20 cellular contexts compared by ENCODE assay signal in the genomic region with DNA sequence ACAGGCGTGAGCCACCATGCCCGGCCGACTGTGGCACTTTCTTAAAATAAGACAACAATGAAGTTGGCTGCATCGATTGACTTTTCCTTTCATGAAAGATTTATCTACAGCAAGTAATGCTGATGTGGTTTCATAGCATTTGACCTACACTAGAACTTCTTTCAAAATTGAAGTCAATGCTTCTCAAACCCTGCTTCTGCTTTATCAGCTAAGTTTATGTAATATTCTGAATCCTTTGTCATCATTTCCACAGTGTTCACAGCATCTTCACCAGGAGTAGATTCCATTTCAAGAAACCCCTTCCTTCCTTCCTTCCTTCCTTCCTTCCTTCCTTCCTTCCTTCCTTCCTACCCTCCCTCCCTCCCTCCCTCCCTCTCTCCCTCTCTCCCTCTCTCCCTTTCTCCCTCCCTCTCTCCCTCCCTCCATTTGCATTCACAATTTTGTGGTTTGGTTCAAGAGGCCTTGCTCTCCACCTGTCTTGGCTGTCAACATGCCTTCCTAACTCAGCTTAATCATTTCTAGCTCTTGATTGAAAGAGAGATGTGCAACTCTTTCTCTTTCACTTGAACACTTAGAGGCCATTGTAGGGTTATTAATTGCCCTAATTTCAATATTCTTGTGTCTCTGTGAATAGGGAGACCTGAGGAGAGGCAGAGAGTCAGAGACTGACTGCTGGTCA. TPM values are rescaled to one million over a fixed set of nuclear protein-coding genes. Genes with fewer than 3 reads are reported as not detected.
DNase-seq lines count a peak whose midpoint lies in the region; ATAC-seq, FAIRE-seq and TF ChIP-seq lines count a peak whose summit lies in the region.
"Had no signal": no experiment of that assay in that cellular context is flagged by ENCODE, and none has a peak within 500 bp of the region (broad histone marks: within the 10 kb centered on the region; RNA-seq: fewer than 3 reads in every experiment).

No MANE protein-coding gene starts in this region.

- BruUV-seq in HepG2 (replicated peaks; lab: Mats Ljungman, UMichigan) = no TSS peak

- in situ Hi-C loops in HepG2 (cut with HindIII; ENCODE audit: extremely low pct_ligation_motif_present, low pct_unique_long_range_greater_than_20kb) = no loop called here

- no peaks in the 10 kb centered on the region for H3K27me3 ChIP-seq in HepG2 (ENCODE audit: control insufficient read depth in 1 of 2, insufficient read depth in 2 of 2, low read length in 2 of 2)
- H3K27me3 ChIP-seq in right lobe of liver = no peaks in the 10 kb centered on the region
- H3K27me3 ChIP-seq: neutrophil, uterus had no signal

- no peak overlapping the region for H3K27ac Mint-ChIP-seq in natural killer cell
- H3K27ac Mint-ChIP-seq in CD14-positive monocyte = peak overlapping the region in 1 of 7 donors; percentile 47
- no peak overlapping the region for H3K27ac Mint-ChIP-seq in stimulated activated naive CD8-positive, alpha-beta T cell treated with anti-CD3 and anti-CD28 coated beads, Interleukin-15, amount 100 ng/mL, for 72 hours
- H3K27ac Mint-ChIP-seq: activated CD8-positive, alpha-beta T cell treated with anti-CD3 and anti-CD28 coated beads for 36 hours; activated T-helper 2 cell treated with anti-CD3 and anti-CD28 coated beads, Interferon-gamma antibody, Interleukin-2, Interleukin-4, amounts not matched to agents 10 μg/mL and 5 μg/mL and 100 μg/mL, durations not matched to agents 14 hours and 24 hours and 36 hours had no signal

- H3K27me3 Mint-ChIP-seq in natural killer cell (ENCODE audit: low read depth in 2 of 2) (no peaks in the 10 kb centered on the region), CD14-positive monocyte (ENCODE audit: low read depth in 3 of 3) (peaks cover 0 to 2% (median 0%) of the 10 kb centered on the region in 3 donors)
- H3K27me3 Mint-ChIP-seq in stimulated activated naive CD8-positive, alpha-beta T cell treated with anti-CD3 and anti-CD28 coated beads, Interleukin-15, amount 100 ng/mL, for 72 hours = no peaks in the 10 kb centered on the region
- H3K27me3 Mint-ChIP-seq: activated CD8-positive, alpha-beta T cell treated with anti-CD3 and anti-CD28 coated beads for 36 hours had no signal

- H3K36me3 ChIP-seq in HepG2 (replicated peaks in 1 of 2; ENCODE audit: control insufficient read depth in 1 of 2, insufficient read depth in 2 of 2, low read length in 2 of 2) (no peaks in the 10 kb centered on the region), right lobe of liver (no peaks in the 10 kb centered on the region)
- H3K36me3 ChIP-seq: neutrophil, uterus had no signal

- TF ChIP-seq CTCF in HepG2 (CRISPR knock-in tag; IDR thresholded peaks at IDR 0.05) = no peak
- no peak for TF ChIP-seq CTCF in right lobe of liver (IDR thresholded peaks at IDR 0.05)
- no peak for TF ChIP-seq CTCF in natural killer cell (IDR thresholded peaks at IDR 0.05)
- TF ChIP-seq CTCF in CD14-positive monocyte (IDR thresholded peaks at IDR 0.05) = no peak

- H3K4me1 Mint-ChIP-seq in natural killer cell (peaks cover 8 to 9% of the 10 kb centered on the region in 2 donors), CD14-positive monocyte (peaks cover 17% of the 10 kb centered on the region)
- no peaks in the 10 kb centered on the region for H3K4me1 Mint-ChIP-seq in stimulated activated naive CD8-positive, alpha-beta T cell treated with anti-CD3 and anti-CD28 coated beads, Interleukin-15, amount 100 ng/mL, for 72 hours

- CTCF ChIA-PET in HepG2 (lab: Yijun Ruan, JAX; ENCODE audit: low intra/inter-chr PET ratio, low total read pairs) = no interaction called here

- POLR2A ChIA-PET in HepG2 (lab: Yijun Ruan, JAX) = no interaction called here

- H3K4me1 ChIP-seq in HepG2 (ENCODE audit: insufficient read depth, low read length) (no peaks in the 10 kb centered on the region), right lobe of liver (no peaks in the 10 kb centered on the region)
- H3K4me1 ChIP-seq: uterus had no signal

- no peak overlapping the region for H3K9ac ChIP-seq in HepG2 (ENCODE audit: insufficient read depth, low read depth, low read length)

- 40% methylated on average over 4 of the region's 4 CpGs for WGBS in HepG2 (ENCODE audit: low lambda C conversion rate)
- 56% methylated on average over 3 of the region's 4 CpGs for WGBS in right lobe of liver (ENCODE audit: insufficient coverage, low coverage, low lambda C conversion rate, missing lambda C conversion rate)

- TF ChIP-seq POLR2A in HepG2 (IDR thresholded peaks at IDR 0.05; ENCODE audit: insufficient read depth in 1 of 2, low read depth in 2 of 2, low read length in 2 of 2) (no peak), right lobe of liver (IDR thresholded peaks at IDR 0.05) (no peak)

- no peaks in the 10 kb centered on the region for H4K20me1 ChIP-seq in HepG2 (ENCODE audit: insufficient read depth, low read length)

- H3K4me2 ChIP-seq in HepG2 (ENCODE audit: low read depth, low read length) = no peak overlapping the region

- H3K9me3 Mint-ChIP-seq in natural killer cell (no peaks in the 10 kb centered on the region), CD14-positive monocyte (peaks cover 0 to 1% (median 0%) of the 10 kb centered on the region in 7 donors)
- peaks cover 0 to 10% of the 10 kb centered on the region in 2 donors for H3K9me3 Mint-ChIP-seq in stimulated activated naive CD8-positive, alpha-beta T cell treated with anti-CD3 and anti-CD28 coated beads, Interleukin-15, amount 100 ng/mL, for 72 hours
- H3K9me3 Mint-ChIP-seq: activated CD8-positive, alpha-beta T cell treated with anti-CD3 and anti-CD28 coated beads for 36 hours; activated T-helper 2 cell treated with anti-CD3 and anti-CD28 coated beads, Interferon-gamma antibody, Interleukin-2, Interleukin-4, amounts not matched to agents 10 μg/mL and 5 μg/mL and 100 μg/mL, durations not matched to agents 14 hours and 24 hours and 36 hours had no signal

- TF ChIP-seq RAD21 in HepG2 (CRISPR knock-in tag; IDR thresholded peaks at IDR 0.05) = no peak

- no peak for FAIRE-seq in HepG2 (lab: Jason Lieb, UNC)
- FAIRE-seq: A204.1, GM12891 had no signal

- intact Hi-C loops in HepG2 (cut with micrococcal nuclease; ENCODE audit: unreplicated experiment) (no loop called here), right lobe of liver (cut with DNase I) (no loop called here), natural killer cell (cut with micrococcal nuclease) (no loop called here), CD14-positive monocyte (cut with micrococcal nuclease) (no loop called here)

- TF ChIP-seq EP300 in HepG2 (IDR thresholded peaks at IDR 0.05; ENCODE audit: low read depth in 2 of 2, low read length in 2 of 2) (no peak), HepG2 (CRISPR knock-in tag; IDR thresholded peaks at IDR 0.05; ENCODE audit: borderline replicate concordance) (no peak)

- H3K4me3 Mint-ChIP-seq in natural killer cell = no peak overlapping the region
- no peak overlapping the region for H3K4me3 Mint-ChIP-seq in CD14-positive monocyte
- H3K4me3 Mint-ChIP-seq in stimulated activated naive CD8-positive, alpha-beta T cell treated with anti-CD3 and anti-CD28 coated beads, Interleukin-15, amount 100 ng/mL, for 72 hours = no peak overlapping the region
- H3K4me3 Mint-ChIP-seq: activated CD8-positive, alpha-beta T cell treated with anti-CD3 and anti-CD28 coated beads for 36 hours had no signal

- H3K36me3 Mint-ChIP-seq in natural killer cell (no peaks in the 10 kb centered on the region), CD14-positive monocyte (peaks cover 30 to 33% of the 10 kb centered on the region in 2 donors)

- no peak overlapping the region for H2AFZ ChIP-seq in HepG2 (ENCODE audit: low read length)

- H3K4me3 ChIP-seq in HepG2 (replicated peaks in 1 of 3; ENCODE audit: insufficient read depth in 1 of 3, low read depth in 2 of 3, low read length in 3 of 3) = no peak overlapping the region
- no peak overlapping the region for H3K4me3 ChIP-seq in right lobe of liver
- H3K4me3 ChIP-seq: coronary artery, uterus had no signal

- no peaks in the 10 kb centered on the region for H3K79me2 ChIP-seq in HepG2 (ENCODE audit: insufficient read depth, low read length)

- ATAC-seq in HepG2 (no peak), right lobe of liver (no peak), GM21825 (IDR thresholded peaks at IDR 0.05; ENCODE audit: unreplicated experiment) (peak; percentile 72), HG03354 (IDR thresholded peaks at IDR 0.05; ENCODE audit: poor library complexity, severe bottlenecking, unreplicated experiment) (peak; percentile 95), natural killer cell (no peak)
- no peak for ATAC-seq in stimulated activated naive CD8-positive, alpha-beta T cell treated with anti-CD3 and anti-CD28 coated beads, Interleukin-15, amount 100 ng/mL, for 72 hours
- ATAC-seq: activated CD8-positive, alpha-beta T cell treated with anti-CD3 and anti-CD28 coated beads for 36 hours had no signal

- H3K9me3 ChIP-seq in HepG2 (ENCODE audit: low read length) = no peaks in the 10 kb centered on the region
- no peaks in the 10 kb centered on the region for H3K9me3 ChIP-seq in right lobe of liver
- H3K9me3 ChIP-seq: neutrophil, uterus had no signal

- DNase-seq in HepG2 (ENCODE audit: low spot score) = no peak
- DNase-seq in right lobe of liver = no peak
- no peak for DNase-seq in NCI-H1048 (lab: John Stamatoyannopoulos, UW)
- DNase-seq in natural killer cell = no peak
- DNase-seq in CD14-positive monocyte (ENCODE audit: low spot score) = no peak
- no peak for DNase-seq in stimulated activated naive CD8-positive, alpha-beta T cell treated with anti-CD3 and anti-CD28 coated beads, Interleukin-15, amount 100 ng/mL, for 72 hours
- DNase-seq: activated CD8-positive, alpha-beta T cell treated with anti-CD3 and anti-CD28 coated beads for 36 hours; aorta; NCI-H2081 treated with DMSO at 0.1 percent for 48 hours; NCI-H82; SIG-M5; stimulated activated naive CD4-positive, alpha-beta T cell treated with Interleukin-2 at 50 U/mL for 16 hours; uterus had no signal

- H3K27ac ChIP-seq in HepG2 (ENCODE audit: extremely low read length, insufficient read depth, low read length) (no peak overlapping the region), right lobe of liver (no peak overlapping the region)
- H3K27ac ChIP-seq: coronary artery, neutrophil, uterus had no signal

RNA-seq across cellular contexts. Expression of a gene that starts 52.1 kb away (rescaled TPM):
- total RNA-seq in HepG2 (2016; rRNA removed; fragmentation: Illumina TruSeq; extraction: Trizol) = 0.06 and 0.07 TPM in 2 replicates
- not detected in 2 replicates for total RNA-seq in HepG2 (2016; cell fraction: cytosol; rRNA removed; fragmentation: Illumina TruSeq; extraction: Trizol; ENCODE audit: low read depth)
- total RNA-seq in HepG2 (2016; cell fraction: insoluble cytoplasmic fraction; rRNA removed; fragmentation: Illumina TruSeq; extraction: Trizol) = 0.12 and 0.15 TPM in 2 replicates
- 0.03 and 0.10 TPM in 2 replicates for total RNA-seq in HepG2 (2016; cell fraction: membrane; rRNA removed; fragmentation: Illumina TruSeq; extraction: Trizol)
- total RNA-seq in HepG2 (2016; cell fraction: nucleus; rRNA removed; fragmentation: Illumina TruSeq; extraction: Trizol) = not detected in 2 replicates
- polyA plus RNA-seq in HepG2 (2011; rRNA removed) = 0.05 and 0.09 TPM in 2 replicates
- polyA plus RNA-seq in HepG2 (2011; cell fraction: cytosol; rRNA removed) = 0.04 TPM in 1 of 2 replicates, not detected in the other
- 0.07 and 0.10 TPM in 2 replicates for polyA plus RNA-seq in HepG2 (2011; cell fraction: nucleus; rRNA removed)
- not detected in 2 replicates for polyA plus RNA-seq in HepG2 (2012)
- not detected in 2 replicates for polyA plus RNA-seq in HepG2 (2016; cell fraction: cytosol; fragmentation: Illumina TruSeq; extraction: Trizol; ENCODE audit: low read depth)
- 0.11 and 0.14 TPM in 2 replicates for polyA plus RNA-seq in HepG2 (2016; cell fraction: insoluble cytoplasmic fraction; fragmentation: Illumina TruSeq; extraction: Trizol; ENCODE audit: low read depth)
- not detected in 2 replicates for polyA plus RNA-seq in HepG2 (2016; cell fraction: membrane; fragmentation: Illumina TruSeq; extraction: Trizol; ENCODE audit: low read depth)
- polyA plus RNA-seq in HepG2 (2016; cell fraction: nucleus; fragmentation: Illumina TruSeq; extraction: Trizol; ENCODE audit: insufficient read depth, low read depth) = not detected in 2 replicates
- 1.6 TPM in 1 of 2 replicates, not detected in the other for polyA minus RNA-seq in HepG2 (2011; rRNA and poly(A)+ RNA removed; ENCODE audit: low replicate concordance)
- not detected in 2 replicates for polyA minus RNA-seq in HepG2 (2011; cell fraction: cytosol; rRNA and poly(A)+ RNA removed)
- polyA minus RNA-seq in HepG2 (2011; cell fraction: nucleus; rRNA and poly(A)+ RNA removed) = 0.25 and 0.64 TPM in 2 replicates
- total RNA-seq in right lobe of liver = 1 to 10 TPM; 1.0 to 4.1 (median 2.5) TPM
- total RNA-seq in natural killer cell = 10 to 100 TPM; 19.1 to 41.1 (median 24.1) TPM
- 10 to 100 TPM; 41.7 to 44.2 TPM for polyA plus RNA-seq in CD14-positive monocyte

Comparison
In these comparisons a context has a peak if more than half of its experiments do, and no peak if none do; other contexts are left out.
1. ATAC-seq: peak in GM21825 (single experiment) and HG03354 (single experiment); none in HepG2 (single experiment), right lobe of liver (0 of 4), natural killer cell (0 of 3) and stimulated activated naive CD8-positive, alpha-beta T cell treated with anti-CD3 and anti-CD28 coated beads, Interleukin-15, amount 100 ng/mL, for 72 hours (single experiment).